32 cellular contexts compared by ENCODE assay signal in genomic region chr18:46113751-46114150, GRCh38.
"Had no signal": no experiment of that assay in that cellular context is flagged by ENCODE, and none has a peak within 500 bp of the region (broad histone marks: within the 10 kb centered on the region; RNA-seq: fewer than 3 reads in every experiment).

No MANE protein-coding gene starts in this region.

- H3K4me3 ChIP-seq: adrenal gland, body of pancreas, colonic mucosa, esophagus squamous epithelium, gastroesophageal sphincter had no signal

- DNase-seq: activated B cell treated with CpG ODN at 0.5 μM for 24 hours; activated CD4-positive, alpha-beta T cell treated with anti-CD3 and anti-CD28 coated beads for 48 hours; activated CD4-positive, alpha-beta T cell treated with anti-CD3 and anti-CD28 coated beads, Interleukin-2, amount 50 U/mL, for 1 hour; activated CD4-positive, alpha-beta T cell treated with anti-CD3 and anti-CD28 coated beads, Interleukin-2, amount 50 U/mL, for 48 hours; activated CD8-positive, alpha-beta memory T cell treated with anti-CD3 and anti-CD28 coated beads for 24 hours; activated CD8-positive, alpha-beta T cell treated with anti-CD3 and anti-CD28 coated beads for 36 hours; activated effector memory CD4-positive, alpha-beta T cell treated with Interleukin-2 at 50 U/mL for 16 hours; activated gamma-delta T cell treated with Interleukin-2 at 50 U/mL for 16 hours; activated naive CD4-positive, alpha-beta T cell treated with anti-CD3 and anti-CD28 coated beads for 36 hours; activated naive CD8-positive, alpha-beta T cell treated with anti-CD3 and anti-CD28 coated beads for 36 hours; activated naive CD8-positive, alpha-beta T cell treated with anti-CD3 and anti-CD28 coated beads, Interleukin-2, amount 50 U/mL, for 24 hours; activated T-cell treated with anti-CD3 and anti-CD28 coated beads, Interleukin-2, amount 50 U/mL, for 4 hours; adrenal gland; amygdala; aorta; body of pancreas; central memory CD4-positive, alpha-beta T cell; cerebellar nuclear complex; colonic mucosa; effector memory CD4-positive, alpha-beta T cell; esophagus squamous epithelium; foreskin melanocyte; T-helper 1 cell; T-helper 17 cell; T1000; WERI-Rb-1 had no signal

- H3K27ac ChIP-seq: adrenal gland, body of pancreas, colonic mucosa, epithelial cell of prostate, esophagus squamous epithelium, gastroesophageal sphincter, WERI-Rb-1 had no signal

- H3K9me3 Mint-ChIP-seq: activated B cell treated with CpG ODN at 0.5 μM for 24 hours; activated CD8-positive, alpha-beta T cell treated with anti-CD3 and anti-CD28 coated beads for 36 hours; activated naive CD4-positive, alpha-beta T cell treated with anti-CD3 and anti-CD28 coated beads for 36 hours; activated naive CD4-positive, alpha-beta T cell treated with anti-CD3 and anti-CD28 coated beads, Interleukin-2, amount 50 U/mL, for 24 hours; activated naive CD8-positive, alpha-beta T cell treated with anti-CD3 and anti-CD28 coated beads for 36 hours; activated naive CD8-positive, alpha-beta T cell treated with anti-CD3 and anti-CD28 coated beads, Interleukin-2, amount 50 U/mL, for 24 hours; activated T-cell treated with anti-CD3 and anti-CD28 coated beads, Interleukin-2, amount 50 U/mL, for 4 hours; activated T-helper 17 cell treated with anti-CD3 and anti-CD28 coated beads, Interleukin-2, amount 50 U/mL, for 72 hours; T-helper 2 cell treated with Interferon-gamma antibody and Interleukin-4, amounts not matched to agents 5 μg/mL and 100 μg/mL, for 36 hours had no signal

- H3K9me3 ChIP-seq: adrenal gland, body of pancreas, colonic mucosa, esophagus squamous epithelium, gastroesophageal sphincter had no signal

- H3K36me3 ChIP-seq: colonic mucosa had no signal

- H3K27ac Mint-ChIP-seq: activated B cell treated with CpG ODN at 0.5 μM for 24 hours; activated CD8-positive, alpha-beta T cell treated with anti-CD3 and anti-CD28 coated beads for 36 hours; activated naive CD4-positive, alpha-beta T cell treated with anti-CD3 and anti-CD28 coated beads for 36 hours; activated naive CD4-positive, alpha-beta T cell treated with anti-CD3 and anti-CD28 coated beads, Interleukin-2, amount 50 U/mL, for 24 hours; activated naive CD8-positive, alpha-beta T cell treated with anti-CD3 and anti-CD28 coated beads for 36 hours; activated naive CD8-positive, alpha-beta T cell treated with anti-CD3 and anti-CD28 coated beads, Interleukin-2, amount 50 U/mL, for 24 hours; activated T-helper 17 cell treated with anti-CD3 and anti-CD28 coated beads, Interleukin-2, amount 50 U/mL, for 72 hours; T-helper 17 cell; T-helper 2 cell treated with Interferon-gamma antibody and Interleukin-4, amounts not matched to agents 5 μg/mL and 100 μg/mL, for 36 hours had no signal

- H3K27me3 Mint-ChIP-seq: activated B cell treated with CpG ODN at 0.5 μM for 24 hours; activated CD8-positive, alpha-beta T cell treated with anti-CD3 and anti-CD28 coated beads for 36 hours; activated naive CD4-positive, alpha-beta T cell treated with anti-CD3 and anti-CD28 coated beads, Interleukin-2, amount 50 U/mL, for 24 hours; activated naive CD8-positive, alpha-beta T cell treated with anti-CD3 and anti-CD28 coated beads for 36 hours; activated naive CD8-positive, alpha-beta T cell treated with anti-CD3 and anti-CD28 coated beads, Interleukin-2, amount 50 U/mL, for 24 hours; activated T-helper 17 cell treated with anti-CD3 and anti-CD28 coated beads, Interleukin-2, amount 50 U/mL, for 72 hours; T-helper 17 cell had no signal

- H3K27me3 ChIP-seq: adrenal gland, body of pancreas, colonic mucosa, esophagus squamous epithelium, gastroesophageal sphincter had no signal

- H3K4me1 ChIP-seq: adrenal gland, body of pancreas, colonic mucosa, esophagus squamous epithelium, gastroesophageal sphincter had no signal

- ATAC-seq: activated CD4-positive, CD25-positive, alpha-beta regulatory T cell treated with anti-CD3 and anti-CD28 coated beads, Interleukin-2, amount 50 U/mL, for 24 hours; activated CD8-positive, alpha-beta T cell treated with anti-CD3 and anti-CD28 coated beads for 36 hours; activated naive CD8-positive, alpha-beta T cell treated with anti-CD3 and anti-CD28 coated beads, Interleukin-2, amount 50 U/mL, for 24 hours; activated T-cell treated with anti-CD3 and anti-CD28 coated beads, Interleukin-2, amount 50 U/mL, for 4 hours; activated T-helper 17 cell treated with anti-CD3 and anti-CD28 coated beads, Interleukin-2, amount 50 U/mL, for 72 hours; body of pancreas; gastroesophageal sphincter; T-helper 17 cell had no signal

- H3K4me3 Mint-ChIP-seq: activated B cell treated with CpG ODN at 0.5 μM for 24 hours; activated CD8-positive, alpha-beta T cell treated with anti-CD3 and anti-CD28 coated beads for 36 hours; activated naive CD4-positive, alpha-beta T cell treated with anti-CD3 and anti-CD28 coated beads for 36 hours; activated naive CD4-positive, alpha-beta T cell treated with anti-CD3 and anti-CD28 coated beads, Interleukin-2, amount 50 U/mL, for 24 hours; activated naive CD8-positive, alpha-beta T cell treated with anti-CD3 and anti-CD28 coated beads for 36 hours; activated naive CD8-positive, alpha-beta T cell treated with anti-CD3 and anti-CD28 coated beads, Interleukin-2, amount 50 U/mL, for 24 hours; activated T-cell treated with anti-CD3 and anti-CD28 coated beads, Interleukin-2, amount 50 U/mL, for 4 hours; activated T-helper 17 cell treated with anti-CD3 and anti-CD28 coated beads, Interleukin-2, amount 50 U/mL, for 72 hours; T-helper 17 cell; T-helper 2 cell treated with Interferon-gamma antibody and Interleukin-4, amounts not matched to agents 5 μg/mL and 100 μg/mL, for 36 hours had no signal
